Comparison of ENCODE assay signal across 24 cellular contexts in genomic region chr6:16743661-16744210, GRCh38. TPM values are rescaled to one million over a fixed set of nuclear protein-coding genes. Genes with fewer than 3 reads are reported as not detected.
A peak's percentile ranks its signal among the peaks of the same experiment; 100 is the strongest.
DNase-seq lines count a peak whose midpoint lies in the region; ATAC-seq, FAIRE-seq and TF ChIP-seq lines count a peak whose summit lies in the region.
"Had no signal": no experiment of that assay in that cellular context is flagged by ENCODE, and none has a peak within 500 bp of the region (broad histone marks: within the 10 kb centered on the region; RNA-seq: fewer than 3 reads in every experiment).

No MANE protein-coding gene starts in this region.

- no peak for ATAC-seq in HepG2
- ATAC-seq in right lobe of liver = no peak
- ATAC-seq in activated T-cell treated with anti-CD3 and anti-CD28 coated beads, Interleukin-2, amount 50 U/mL, for 72 hours (replicated peaks in 1 of 2) = no peak
- ATAC-seq: activated CD8-positive, alpha-beta T cell treated with anti-CD3 and anti-CD28 coated beads, Interleukin-2, amount 10 ng/mL, durations not matched to agents 7 days and 5 days; HCT116; naive thymus-derived CD8-positive, alpha-beta T cell; stimulated activated naive B cell treated with anti-CD40 and anti-IgM and Interleukin-4, amounts not matched to agents 10 μg/mL and 1 μg/mL and 100 μg/mL, for 72 hours had no signal

- no peak overlapping the region for H3K27ac ChIP-seq in HepG2 (ENCODE audit: extremely low read length, insufficient read depth, low read length)
- H3K27ac ChIP-seq in right lobe of liver = no peak overlapping the region
- H3K27ac ChIP-seq: upper lobe of left lung had no signal

- in situ Hi-C loops in HepG2 (cut with HindIII; ENCODE audit: extremely low pct_ligation_motif_present, low pct_unique_long_range_greater_than_20kb) = no loop called here

- H3K9me3 Mint-ChIP-seq in activated T-helper 2 cell treated with anti-CD3 and anti-CD28 coated beads, Interferon-gamma antibody, Interleukin-2, Interleukin-4, amounts not matched to agents 10 μg/mL and 5 μg/mL and 100 μg/mL, durations not matched to agents 14 hours and 24 hours and 36 hours = no peaks in the 10 kb centered on the region
- H3K9me3 Mint-ChIP-seq in mesothelial cell of epicardium = no peaks in the 10 kb centered on the region
- no peaks in the 10 kb centered on the region for H3K9me3 Mint-ChIP-seq in activated T-cell treated with anti-CD3 and anti-CD28 coated beads, Interleukin-2, amount 50 U/mL, for 72 hours
- H3K9me3 Mint-ChIP-seq: brain; naive thymus-derived CD8-positive, alpha-beta T cell; stimulated activated naive B cell treated with anti-CD40 and anti-IgM and Interleukin-4, amounts not matched to agents 10 μg/mL and 1 μg/mL and 100 μg/mL, for 72 hours had no signal

- no peak overlapping the region for H3K4me3 ChIP-seq in HepG2 (replicated peaks in 1 of 3; ENCODE audit: insufficient read depth in 1 of 3, low read depth in 2 of 3, low read length in 3 of 3)
- H3K4me3 ChIP-seq in right lobe of liver = no peak overlapping the region
- H3K4me3 ChIP-seq: upper lobe of left lung had no signal

- POLR2A ChIA-PET in HepG2 (lab: Yijun Ruan, JAX) = interaction anchor here (1.5 kb wide), 2 partner anchors 18 to 45 kb away, joined by 3 to 4 read pairs; no protein-coding TSS in a partner anchor

- H4K20me1 ChIP-seq in HepG2 (ENCODE audit: insufficient read depth, low read length) = peaks cover 7% of the 10 kb centered on the region; the same call in 1 of the 2 replicates

- H3K4me1 Mint-ChIP-seq in activated T-helper 2 cell treated with anti-CD3 and anti-CD28 coated beads, Interferon-gamma antibody, Interleukin-2, Interleukin-4, amounts not matched to agents 10 μg/mL and 5 μg/mL and 100 μg/mL, durations not matched to agents 14 hours and 24 hours and 36 hours (ENCODE audit: low read depth) = peaks cover 55% of the 10 kb centered on the region
- H3K4me1 Mint-ChIP-seq in mesothelial cell of epicardium = peaks cover 87% of the 10 kb centered on the region
- H3K4me1 Mint-ChIP-seq in activated T-cell treated with anti-CD3 and anti-CD28 coated beads, Interleukin-2, amount 50 U/mL, for 72 hours (ENCODE audit: low read depth) = peaks cover 51% of the 10 kb centered on the region
- H3K4me1 Mint-ChIP-seq: B cell had no signal

- H3K9ac ChIP-seq in HepG2 (ENCODE audit: insufficient read depth, low read depth, low read length) = no peak overlapping the region

- no TSS peak for BruUV-seq in HepG2 (replicated peaks; lab: Mats Ljungman, UMichigan)

- TF ChIP-seq CTCF in HepG2 (CRISPR knock-in tag; IDR thresholded peaks at IDR 0.05) (no peak), right lobe of liver (IDR thresholded peaks at IDR 0.05) (no peak), mesothelial cell of epicardium (IDR thresholded peaks at IDR 0.05; ENCODE audit: unreplicated experiment) (no peak)

- no peak overlapping the region for H2AFZ ChIP-seq in HepG2 (ENCODE audit: low read length)

- TF ChIP-seq RAD21 in HepG2 (CRISPR knock-in tag; IDR thresholded peaks at IDR 0.05) = no peak

- no peak overlapping the region for H3K4me3 Mint-ChIP-seq in activated T-helper 2 cell treated with anti-CD3 and anti-CD28 coated beads, Interferon-gamma antibody, Interleukin-2, Interleukin-4, amounts not matched to agents 10 μg/mL and 5 μg/mL and 100 μg/mL, durations not matched to agents 14 hours and 24 hours and 36 hours (ENCODE audit: low read depth)
- H3K4me3 Mint-ChIP-seq in mesothelial cell of epicardium = no peak overlapping the region
- H3K4me3 Mint-ChIP-seq in activated T-cell treated with anti-CD3 and anti-CD28 coated beads, Interleukin-2, amount 50 U/mL, for 72 hours = no peak overlapping the region
- H3K4me3 Mint-ChIP-seq: activated CD8-positive, alpha-beta T cell treated with anti-CD3 and anti-CD28 coated beads, Interleukin-2, amount 10 ng/mL, durations not matched to agents 7 days and 5 days; B cell; brain; naive thymus-derived CD8-positive, alpha-beta T cell; stimulated activated naive B cell treated with anti-CD40 and anti-IgM and Interleukin-4, amounts not matched to agents 10 μg/mL and 1 μg/mL and 100 μg/mL, for 72 hours had no signal

- H3K27me3 ChIP-seq in HepG2 (ENCODE audit: control insufficient read depth in 1 of 2, insufficient read depth in 2 of 2, low read length in 2 of 2) (no peaks in the 10 kb centered on the region), right lobe of liver (no peaks in the 10 kb centered on the region)
- H3K27me3 ChIP-seq: upper lobe of left lung had no signal

- no peak for DNase-seq in HepG2 (ENCODE audit: low spot score)
- DNase-seq in right lobe of liver = no peak
- no peak for DNase-seq in activated T-helper 2 cell treated with anti-CD3 and anti-CD28 coated beads, Interferon-gamma antibody, Interleukin-2, Interleukin-4, amounts not matched to agents 10 μg/mL and 5 μg/mL and 100 μg/mL, durations not matched to agents 14 hours and 24 hours and 36 hours (ENCODE audit: low spot score)
- no peak for DNase-seq in mesothelial cell of epicardium (ENCODE audit: low spot score in 2 of 2, unreplicated experiment in 2 of 2)
- no peak for DNase-seq in LoVo (ENCODE audit: low spot score)
- no peak for DNase-seq in activated T-cell treated with anti-CD3 and anti-CD28 coated beads, Interleukin-2, amount 50 U/mL, for 72 hours
- no peak for DNase-seq in middle frontal gyrus (ENCODE audit: extremely low spot score, low spot score)
- DNase-seq: ACHN; activated CD8-positive, alpha-beta T cell treated with anti-CD3 and anti-CD28 coated beads, Interleukin-2, amount 10 ng/mL, durations not matched to agents 7 days and 5 days; activated gamma-delta T cell; cerebellar nuclear complex; kidney; naive thymus-derived CD8-positive, alpha-beta T cell; NCI-H226; NCI-H69; SHP77; stimulated activated naive B cell treated with anti-CD40 and anti-IgM and Interleukin-4, amounts not matched to agents 10 μg/mL and 1 μg/mL and 100 μg/mL, for 72 hours; substantia nigra; upper lobe of left lung had no signal

- intact Hi-C loops in HepG2 (cut with micrococcal nuclease; ENCODE audit: unreplicated experiment) = no loop called here
- intact Hi-C loops in right lobe of liver (cut with DNase I) = no loop called here
- intact Hi-C loops in activated T-helper 2 cell treated with anti-CD3 and anti-CD28 coated beads, Interferon-gamma antibody, Interleukin-2, Interleukin-4, amounts not matched to agents 10 μg/mL and 5 μg/mL and 100 μg/mL, durations not matched to agents 14 hours and 24 hours and 36 hours (cut with micrococcal nuclease) = no loop called here

- no peak for TF ChIP-seq EP300 in HepG2 (IDR thresholded peaks at IDR 0.05; ENCODE audit: low read depth in 2 of 2, low read length in 2 of 2)
- no peak for TF ChIP-seq EP300 in HepG2 (CRISPR knock-in tag; IDR thresholded peaks at IDR 0.05; ENCODE audit: borderline replicate concordance)

- H3K36me3 Mint-ChIP-seq in activated T-helper 2 cell treated with anti-CD3 and anti-CD28 coated beads, Interferon-gamma antibody, Interleukin-2, Interleukin-4, amounts not matched to agents 10 μg/mL and 5 μg/mL and 100 μg/mL, durations not matched to agents 14 hours and 24 hours and 36 hours (ENCODE audit: low read depth) = peaks cover 80% of the 10 kb centered on the region
- peaks cover 7% of the 10 kb centered on the region for H3K36me3 Mint-ChIP-seq in mesothelial cell of epicardium
- H3K36me3 Mint-ChIP-seq in activated T-cell treated with anti-CD3 and anti-CD28 coated beads, Interleukin-2, amount 50 U/mL, for 72 hours (ENCODE audit: insufficient read depth in 2 of 2) = peaks cover 10 to 17% of the 10 kb centered on the region in 2 donors

- H3K9me3 ChIP-seq in HepG2 (ENCODE audit: low read length) (no peaks in the 10 kb centered on the region), right lobe of liver (no peaks in the 10 kb centered on the region)
- H3K9me3 ChIP-seq: upper lobe of left lung had no signal

- 98% methylated on average over 5 of the region's 5 CpGs for WGBS in HepG2 (ENCODE audit: low lambda C conversion rate)
- 62% methylated on average over 5 of the region's 5 CpGs for WGBS in right lobe of liver (ENCODE audit: insufficient coverage, low coverage, low lambda C conversion rate, missing lambda C conversion rate)

- peak overlapping the region; percentile 8 for H3K27ac Mint-ChIP-seq in activated T-helper 2 cell treated with anti-CD3 and anti-CD28 coated beads, Interferon-gamma antibody, Interleukin-2, Interleukin-4, amounts not matched to agents 10 μg/mL and 5 μg/mL and 100 μg/mL, durations not matched to agents 14 hours and 24 hours and 36 hours
- H3K27ac Mint-ChIP-seq in mesothelial cell of epicardium = peak overlapping the region; percentile 55
- no peak overlapping the region for H3K27ac Mint-ChIP-seq in activated T-cell treated with anti-CD3 and anti-CD28 coated beads, Interleukin-2, amount 50 U/mL, for 72 hours
- H3K27ac Mint-ChIP-seq: activated CD8-positive, alpha-beta T cell treated with anti-CD3 and anti-CD28 coated beads, Interleukin-2, amount 10 ng/mL, durations not matched to agents 7 days and 5 days; B cell had no signal

- H3K79me2 ChIP-seq in HepG2 (ENCODE audit: insufficient read depth, low read length) = peaks cover 81% of the 10 kb centered on the region

- TF ChIP-seq POLR2A in HepG2 (IDR thresholded peaks at IDR 0.05; ENCODE audit: insufficient read depth in 1 of 2, low read depth in 2 of 2, low read length in 2 of 2) (no peak), right lobe of liver (IDR thresholded peaks at IDR 0.05) (no peak)

- no peak for FAIRE-seq in HepG2 (lab: Jason Lieb, UNC)
- FAIRE-seq: endothelial cell of umbilical vein, frontal cortex, kidney had no signal

- H3K4me1 ChIP-seq in HepG2 (ENCODE audit: insufficient read depth, low read length) = peaks cover 62% of the 10 kb centered on the region
- peaks cover 0 to 15% (median 4%) of the 10 kb centered on the region in 4 donors for H3K4me1 ChIP-seq in right lobe of liver

- no peak overlapping the region for H3K4me2 ChIP-seq in HepG2 (ENCODE audit: low read depth, low read length)

- H3K36me3 ChIP-seq in HepG2 (replicated peaks in 1 of 2; ENCODE audit: control insufficient read depth in 1 of 2, insufficient read depth in 2 of 2, low read length in 2 of 2) (peaks cover 14 to 53% of the 10 kb centered on the region in 2 experiments), right lobe of liver (no peaks in the 10 kb centered on the region)

- CTCF ChIA-PET in HepG2 (lab: Yijun Ruan, JAX; ENCODE audit: low intra/inter-chr PET ratio, low total read pairs) = no interaction called here

- H3K27me3 Mint-ChIP-seq in activated T-helper 2 cell treated with anti-CD3 and anti-CD28 coated beads, Interferon-gamma antibody, Interleukin-2, Interleukin-4, amounts not matched to agents 10 μg/mL and 5 μg/mL and 100 μg/mL, durations not matched to agents 14 hours and 24 hours and 36 hours (ENCODE audit: low read depth) = no peaks in the 10 kb centered on the region
- H3K27me3 Mint-ChIP-seq in mesothelial cell of epicardium (ENCODE audit: low read depth) = no peaks in the 10 kb centered on the region
- no peaks in the 10 kb centered on the region for H3K27me3 Mint-ChIP-seq in activated T-cell treated with anti-CD3 and anti-CD28 coated beads, Interleukin-2, amount 50 U/mL, for 72 hours (ENCODE audit: low read depth)
- H3K27me3 Mint-ChIP-seq: naive thymus-derived CD8-positive, alpha-beta T cell had no signal

RNA-seq across cellular contexts. Expression of gene ATXN1, which starts 17.5 kb away (rescaled TPM):
- total RNA-seq in HepG2 (2016; rRNA removed; fragmentation: Illumina TruSeq; extraction: Trizol) (16.3 and 20.7 TPM in 2 replicates), right lobe of liver (10 to 100 TPM; 23.2 to 28.7 (median 25.0) TPM), mesothelial cell of epicardium (54.6 to 62.9 TPM (median 59.5 TPM) in 3 replicates)
- total RNA-seq in HepG2 (2016; cell fraction: cytosol; rRNA removed; fragmentation: Illumina TruSeq; extraction: Trizol; ENCODE audit: low read depth) = 21.4 and 22.2 TPM in 2 replicates
- 15.7 and 19.7 TPM in 2 replicates for total RNA-seq in HepG2 (2016; cell fraction: insoluble cytoplasmic fraction; rRNA removed; fragmentation: Illumina TruSeq; extraction: Trizol)
- total RNA-seq in HepG2 (2016; cell fraction: membrane; rRNA removed; fragmentation: Illumina TruSeq; extraction: Trizol) = 19.8 and 25.4 TPM in 2 replicates
- 49.6 and 54.8 TPM in 2 replicates for total RNA-seq in HepG2 (2016; cell fraction: nucleus; rRNA removed; fragmentation: Illumina TruSeq; extraction: Trizol)
- 39.5 and 40.2 TPM in 2 replicates for polyA plus RNA-seq in HepG2 (2011; rRNA removed)
- 18.2 and 19.6 TPM in 2 replicates for polyA plus RNA-seq in HepG2 (2011; cell fraction: cytosol; rRNA removed)
- polyA plus RNA-seq in HepG2 (2011; cell fraction: nucleus; rRNA removed) = 69.8 and 87.7 TPM in 2 replicates
- polyA plus RNA-seq in HepG2 (2012) = 20.4 and 28.6 TPM in 2 replicates
- polyA plus RNA-seq in HepG2 (2016; cell fraction: cytosol; fragmentation: Illumina TruSeq; extraction: Trizol; ENCODE audit: low read depth) = 2.6 and 3.3 TPM in 2 replicates
- 12.1 and 12.2 TPM in 2 replicates for polyA plus RNA-seq in HepG2 (2016; cell fraction: insoluble cytoplasmic fraction; fragmentation: Illumina TruSeq; extraction: Trizol; ENCODE audit: low read depth)
- 4.0 and 4.1 TPM in 2 replicates for polyA plus RNA-seq in HepG2 (2016; cell fraction: membrane; fragmentation: Illumina TruSeq; extraction: Trizol; ENCODE audit: low read depth)
- polyA plus RNA-seq in HepG2 (2016; cell fraction: nucleus; fragmentation: Illumina TruSeq; extraction: Trizol; ENCODE audit: insufficient read depth, low read depth) = 18.8 TPM in 2 replicates
- polyA minus RNA-seq in HepG2 (2011; rRNA and poly(A)+ RNA removed; ENCODE audit: low replicate concordance) = 13.4 and 120 TPM in 2 replicates
- polyA minus RNA-seq in HepG2 (2011; cell fraction: cytosol; rRNA and poly(A)+ RNA removed) = 36.1 and 49.7 TPM in 2 replicates
- polyA minus RNA-seq in HepG2 (2011; cell fraction: nucleus; rRNA and poly(A)+ RNA removed) = 200 and 217 TPM in 2 replicates
- 66.5 and 69.1 TPM in 2 replicates for total RNA-seq in activated T-helper 2 cell treated with anti-CD3 and anti-CD28 coated beads, Interferon-gamma antibody, Interleukin-2, Interleukin-4, amounts not matched to agents 10 μg/mL and 5 μg/mL and 100 μg/mL, durations not matched to agents 14 hours and 24 hours and 36 hours
- 10 to 100 TPM; 46.5 to 65.1 TPM for total RNA-seq in activated T-cell treated with anti-CD3 and anti-CD28 coated beads, Interleukin-2, amount 50 U/mL, for 72 hours
